Comparison of ENCODE assay signal across 1 cellular context in genomic region chr17:1180434-1180742, GRCh38.
TF ChIP-seq lines count a peak whose summit lies in the region.

No MANE protein-coding gene starts in this region.

TF ChIP-seq in K562, 482 proteins besides CTCF, POLR2A, EP300 and RAD21 (continued from another document):
- no peak for TF ChIP-seq HES1 (IDR thresholded peaks at IDR 0.05; ENCODE audit: low read depth)
- no peak for TF ChIP-seq ZSCAN29 (IDR thresholded peaks at IDR 0.05)
- TF ChIP-seq ZNF639 (CRISPR knock-in tag; conservative IDR thresholded peaks at IDR 0.05 in 1 of 2, IDR thresholded peaks at IDR 0.05 in 1 of 2), result no peak
